Comparison of ENCODE assay signal across 25 cellular contexts in the genomic region with DNA sequence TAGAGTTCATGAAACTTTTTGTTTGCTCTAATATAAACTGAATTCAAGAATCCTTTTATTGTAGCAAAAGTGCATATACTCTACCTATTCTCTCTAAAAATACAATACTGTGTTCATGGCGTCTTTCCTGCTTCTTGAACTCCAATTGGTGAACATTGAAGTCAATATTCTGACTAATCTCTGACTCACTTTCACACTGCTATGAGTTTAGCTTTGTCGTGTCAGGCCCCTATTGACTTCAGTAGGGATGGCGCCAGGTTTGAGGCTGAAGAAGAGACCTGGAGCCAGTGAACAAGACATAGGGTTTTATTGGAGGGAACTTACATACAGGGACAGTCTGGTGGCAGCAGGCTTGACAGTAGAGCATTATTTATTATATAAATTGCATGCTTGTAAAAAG.
A peak's percentile ranks its signal among the peaks of the same experiment; 100 is the strongest.
DNase-seq lines count a peak whose midpoint lies in the region; ATAC-seq, FAIRE-seq and TF ChIP-seq lines count a peak whose summit lies in the region.
"Had no signal": no experiment of that assay in that cellular context is flagged by ENCODE, and none has a peak within 500 bp of the region (broad histone marks: within the 10 kb centered on the region; RNA-seq: fewer than 3 reads in every experiment).

No MANE protein-coding gene starts in this region.

- H3K4me1 Mint-ChIP-seq in activated naive CD8-positive, alpha-beta T cell treated with anti-CD3 and anti-CD28 coated beads, Interleukin-2, amount 50 U/mL, for 24 hours = peaks cover 50% of the 10 kb centered on the region
- H3K4me1 Mint-ChIP-seq in activated naive CD8-positive, alpha-beta T cell treated with anti-CD3 and anti-CD28 coated beads for 36 hours = peaks cover 29% of the 10 kb centered on the region
- peaks cover 31% of the 10 kb centered on the region for H3K4me1 Mint-ChIP-seq in type B pancreatic cell (ENCODE audit: unreplicated experiment)

- no peak for DNase-seq in activated naive CD8-positive, alpha-beta T cell treated with anti-CD3 and anti-CD28 coated beads, Interleukin-2, amount 50 U/mL, for 24 hours
- no peak for DNase-seq in activated naive CD8-positive, alpha-beta T cell treated with anti-CD3 and anti-CD28 coated beads for 36 hours
- DNase-seq in NCI-H226 (peak; percentile 22), epithelial cell of esophagus (ENCODE audit: low read depth) (peak; percentile 70), type B pancreatic cell (ENCODE audit: extremely low spot score, unreplicated experiment) (no peak), GM19239 (ENCODE audit: insufficient read length, low spot score) (no peak), kidney glomerular epithelial cell (lab: John Stamatoyannopoulos, UW) (no peak)
- DNase-seq: activated CD4-positive, alpha-beta T cell treated with anti-CD3 and anti-CD28 coated beads for 4 hours; activated CD8-positive, alpha-beta memory T cell treated with anti-CD3 and anti-CD28 coated beads, Interleukin-2, amount 10 ng/mL, durations not matched to agents 7 days and 5 days; caudate nucleus; HCEC 1CT; heart right ventricle; left ventricle myocardium superior; NCI-H1092 treated with DMSO at 0.1 percent for 48 hours; NCI-H2029; NCI-H2227 treated with DMSO at 0.1 percent for 48 hours; PC-9; posterior cingulate gyrus; sigmoid colon; stimulated activated CD4-positive, alpha-beta T cell treated with anti-CD3 and anti-CD28 coated beads, Interleukin-15, amount 100 ng/mL, for 24 hours had no signal

- TF ChIP-seq CTCF in epithelial cell of esophagus (IDR thresholded peaks at IDR 0.05; ENCODE audit: insufficient read depth, low read depth, low read length, missing control alignments) (no peak), type B pancreatic cell (conservative IDR thresholded peaks at IDR 0.05) (no peak)

- H3K36me3 Mint-ChIP-seq in activated naive CD8-positive, alpha-beta T cell treated with anti-CD3 and anti-CD28 coated beads, Interleukin-2, amount 50 U/mL, for 24 hours (ENCODE audit: low read depth) = peaks cover 19% of the 10 kb centered on the region
- peaks cover 30% of the 10 kb centered on the region for H3K36me3 Mint-ChIP-seq in activated naive CD8-positive, alpha-beta T cell treated with anti-CD3 and anti-CD28 coated beads for 36 hours
- H3K36me3 Mint-ChIP-seq in type B pancreatic cell = peaks cover 24% of the 10 kb centered on the region

- no peak overlapping the region for H3K4me3 ChIP-seq in epithelial cell of esophagus (ENCODE audit: low read length)
- H3K4me3 ChIP-seq: heart right ventricle, PC-9, sigmoid colon, suprapubic skin had no signal

- H3K27me3 Mint-ChIP-seq in activated naive CD8-positive, alpha-beta T cell treated with anti-CD3 and anti-CD28 coated beads, Interleukin-2, amount 50 U/mL, for 24 hours = no peaks in the 10 kb centered on the region
- no peaks in the 10 kb centered on the region for H3K27me3 Mint-ChIP-seq in activated naive CD8-positive, alpha-beta T cell treated with anti-CD3 and anti-CD28 coated beads for 36 hours
- no peaks in the 10 kb centered on the region for H3K27me3 Mint-ChIP-seq in type B pancreatic cell

- no peak overlapping the region for H3K4me3 Mint-ChIP-seq in activated naive CD8-positive, alpha-beta T cell treated with anti-CD3 and anti-CD28 coated beads, Interleukin-2, amount 50 U/mL, for 24 hours
- H3K4me3 Mint-ChIP-seq in activated naive CD8-positive, alpha-beta T cell treated with anti-CD3 and anti-CD28 coated beads for 36 hours = no peak overlapping the region
- peak overlapping the region; percentile 36 for H3K4me3 Mint-ChIP-seq in type B pancreatic cell
- H3K4me3 Mint-ChIP-seq: activated CD8-positive, alpha-beta memory T cell treated with anti-CD3 and anti-CD28 coated beads, Interleukin-2, amount 10 ng/mL, durations not matched to agents 7 days and 5 days; T-helper 1 cell treated with Interleukin-12 subunit alpha and Interleukin-12 subunit beta and Interleukin-4 antibody, amounts not matched to agents 30 μg/mL and 1 μg/mL, for 36 hours had no signal

- FAIRE-seq in GM19239 (lab: Jason Lieb, UNC) = no peak
- FAIRE-seq: urothelium cell line had no signal

- H3K9me3 Mint-ChIP-seq in activated naive CD8-positive, alpha-beta T cell treated with anti-CD3 and anti-CD28 coated beads, Interleukin-2, amount 50 U/mL, for 24 hours = peaks cover 4% of the 10 kb centered on the region
- peaks cover 1% of the 10 kb centered on the region for H3K9me3 Mint-ChIP-seq in activated naive CD8-positive, alpha-beta T cell treated with anti-CD3 and anti-CD28 coated beads for 36 hours
- H3K9me3 Mint-ChIP-seq in type B pancreatic cell = peaks cover 5% of the 10 kb centered on the region
- H3K9me3 Mint-ChIP-seq: activated T-helper 2 cell treated with anti-CD3 and anti-CD28 coated beads, Interferon-gamma antibody, Interleukin-2, Interleukin-4, amounts not matched to agents 10 μg/mL and 5 μg/mL and 100 μg/mL, durations not matched to agents 14 hours and 24 hours and 36 hours; T-helper 1 cell treated with Interleukin-12 subunit alpha and Interleukin-12 subunit beta and Interleukin-4 antibody, amounts not matched to agents 30 μg/mL and 1 μg/mL, for 36 hours had no signal

- peak; percentile 84 for ATAC-seq in activated naive CD8-positive, alpha-beta T cell treated with anti-CD3 and anti-CD28 coated beads, Interleukin-2, amount 50 U/mL, for 24 hours
- no peak for ATAC-seq in GM21825 (IDR thresholded peaks at IDR 0.05; ENCODE audit: unreplicated experiment)
- ATAC-seq: activated CD8-positive, alpha-beta memory T cell treated with anti-CD3 and anti-CD28 coated beads, Interleukin-2, amount 10 ng/mL, durations not matched to agents 7 days and 5 days; heart right ventricle; left ventricle myocardium superior had no signal

- no peak overlapping the region for H3K27ac Mint-ChIP-seq in activated naive CD8-positive, alpha-beta T cell treated with anti-CD3 and anti-CD28 coated beads, Interleukin-2, amount 50 U/mL, for 24 hours
- no peak overlapping the region for H3K27ac Mint-ChIP-seq in activated naive CD8-positive, alpha-beta T cell treated with anti-CD3 and anti-CD28 coated beads for 36 hours
- peak overlapping the region; percentile 93 for H3K27ac Mint-ChIP-seq in type B pancreatic cell
- H3K27ac Mint-ChIP-seq: activated CD8-positive, alpha-beta memory T cell treated with anti-CD3 and anti-CD28 coated beads, Interleukin-2, amount 10 ng/mL, durations not matched to agents 7 days and 5 days; activated T-helper 2 cell treated with anti-CD3 and anti-CD28 coated beads, Interferon-gamma antibody, Interleukin-2, Interleukin-4, amounts not matched to agents 10 μg/mL and 5 μg/mL and 100 μg/mL, durations not matched to agents 14 hours and 24 hours and 36 hours; T-helper 1 cell treated with Interleukin-12 subunit alpha and Interleukin-12 subunit beta and Interleukin-4 antibody, amounts not matched to agents 30 μg/mL and 1 μg/mL, for 36 hours had no signal

Comparison
In these comparisons a context has a peak if more than half of its experiments do, and no peak if none do; other contexts are left out.
1. DNase-seq: peak in NCI-H226 (single experiment) and epithelial cell of esophagus (single experiment); none in activated naive CD8-positive, alpha-beta T cell treated with anti-CD3 and anti-CD28 coated beads, Interleukin-2, amount 50 U/mL, for 24 hours (single experiment), activated naive CD8-positive, alpha-beta T cell treated with anti-CD3 and anti-CD28 coated beads for 36 hours (single experiment), type B pancreatic cell (single experiment), GM19239 (single experiment) and kidney glomerular epithelial cell (single experiment).